8 cellular contexts compared by ENCODE assay signal in genomic region chr17:50148226-50149098, GRCh38. TPM values are rescaled to one million over a fixed set of nuclear protein-coding genes. Genes with fewer than 3 reads are reported as not detected.
DNase-seq lines count a peak whose midpoint lies in the region; ATAC-seq and TF ChIP-seq lines count a peak whose summit lies in the region.

No MANE protein-coding gene starts in this region.

- WGBS in IMR-90 (ENCODE audit: extremely low coverage in 2 of 2, insufficient read length in 1 of 2), 2 experiments: no CpG with 5 or more reads among the region's 27 CpGs
- 0 to 5% methylated on average over 12 to 25 of the region's 27 CpGs for WGBS in body of pancreas, 2 donors

- H2AFZ ChIP-seq in IMR-90 (replicated peaks; ENCODE audit: low read length, poor library complexity): peak overlapping the region; percentile 15

- TF ChIP-seq POLR2A in IMR-90 (IDR thresholded peaks at IDR 0.05; ENCODE audit: low read depth, low read length) (no peak), body of pancreas (IDR thresholded peaks at IDR 0.05) (peak in 1 of 3 donors; percentile 8)

- H3K27ac ChIP-seq in IMR-90 (ENCODE audit: insufficient read depth, low read length) (peak overlapping the region; percentile 64), body of pancreas (peak overlapping the region; percentile 73 to 86 (median 82))

- H3K4me1 ChIP-seq in IMR-90 (ENCODE audit: control insufficient read depth, insufficient read depth, low read length) (peaks cover 27% of the 10 kb centered on the region), body of pancreas (peaks cover 54% of the 10 kb centered on the region)

- no peak overlapping the region for H2BK20ac ChIP-seq in IMR-90 (ENCODE audit: low read depth, low read length)

- H3K4me2 ChIP-seq in IMR-90 (ENCODE audit: low read depth, low read length): peak overlapping the region; percentile 96

- BruUV-seq in IMR-90 (replicated peaks; lab: Mats Ljungman, UMichigan): no TSS peak

- no peaks in the 10 kb centered on the region for H3K9me3 ChIP-seq in IMR-90 (ENCODE audit: control insufficient read depth, insufficient read depth, low read length)
- H3K9me3 ChIP-seq in body of pancreas: no peaks in the 10 kb centered on the region

- no peak overlapping the region for H4K8ac ChIP-seq in IMR-90 (ENCODE audit: low read depth in 2 of 2, low read length in 2 of 2)

- peak overlapping the region; percentile 49 for H2BK5ac ChIP-seq in IMR-90 (ENCODE audit: low read depth, low read length, poor library complexity, severe bottlenecking)

- peaks cover 7% of the 10 kb centered on the region for H3K9me1 ChIP-seq in IMR-90 (ENCODE audit: insufficient read depth, low read length)

- peak overlapping the region; percentile 86 for H3K4me3 ChIP-seq in IMR-90 (ENCODE audit: insufficient read depth, low read depth, low read length)
- H3K4me3 ChIP-seq in body of pancreas: peak overlapping the region; percentile 39 to 67

- CTCF ChIA-PET in IMR-90 (lab: Yijun Ruan, JAX): interaction anchor here (0.5 to 1.8 kb wide), 4 partner anchors 10 to 144 kb away, joined by 3 to 5 read pairs (median 4); no protein-coding TSS in a partner anchor

- H3K9ac ChIP-seq in IMR-90 (ENCODE audit: low read depth, low read length): peak overlapping the region; percentile 77

- POLR2A ChIA-PET in IMR-90 (lab: Charles Lee; ENCODE audit: unreplicated experiment): no interaction called here

- H4K5ac ChIP-seq in IMR-90 (ENCODE audit: low read depth, low read length): no peak overlapping the region

- dilution Hi-C loops in IMR-90 (cut with HindIII; ENCODE audit: low sequenced_read_pairs, unreplicated experiment): no loop called here

- in situ Hi-C loops in IMR-90 (cut with MboI; ENCODE audit: low sequenced_read_pairs): no loop called here

- H3K36me3 ChIP-seq in IMR-90 (ENCODE audit: control insufficient read depth, insufficient read depth, low read length) (peaks cover 19% of the 10 kb centered on the region), body of pancreas (replicated peaks in 1 of 2; ENCODE audit: insufficient read depth in 1 of 2, low read depth in 2 of 2) (peaks cover 0 to 3% of the 10 kb centered on the region in 2 donors)

- peak overlapping the region; percentile 46; the same call in 1 of the 2 replicates for H4K91ac ChIP-seq in IMR-90 (ENCODE audit: insufficient read depth, low read depth, low read length)

- H3K79me1 ChIP-seq in IMR-90 (ENCODE audit: low read depth in 1 of 2, low read length in 2 of 2): peaks cover 9 to 69% of the 10 kb centered on the region in 2 experiments; a peak in 3 of 4 replicates

- H3K14ac ChIP-seq in IMR-90 (replicated peaks; ENCODE audit: low read depth, low read length): peak overlapping the region; percentile 53; the same call in 1 of the 2 replicates

- H2BK15ac ChIP-seq in IMR-90 (ENCODE audit: low read depth, low read length): peak overlapping the region; percentile 30; the same call in 1 of the 3 replicates

- TF ChIP-seq CTCF in AG09319 (IDR thresholded peaks at IDR 0.05; ENCODE audit: low read depth, low read length) (peak; percentile 31), IMR-90 (conservative IDR thresholded peaks at IDR 0.05; ENCODE audit: low read depth, low read length) (peak; percentile 39), body of pancreas (IDR thresholded peaks at IDR 0.05) (peak in 4 of 7 experiments; percentile 14 to 46 (median 28))

- peak overlapping the region; percentile 58 for H3K23ac ChIP-seq in IMR-90 (ENCODE audit: low read depth, low read length)

- 0 out of 2 replicates have a peak, but pooled peaks have one; percentile 17 for TF ChIP-seq RAD21 in IMR-90 (IDR thresholded peaks at IDR 0.05; ENCODE audit: low read length)

- H3K56ac ChIP-seq in IMR-90 (ENCODE audit: extremely low read depth, insufficient read depth, low read length): 0 out of 2 replicates have a peak overlapping the region, but pooled peaks have one; percentile 13

- H3K27me3 ChIP-seq in IMR-90 (ENCODE audit: control insufficient read depth, insufficient read depth, low read length) (no peaks in the 10 kb centered on the region), body of pancreas (no peaks in the 10 kb centered on the region)

- peak overlapping the region; percentile 39; the same call in 1 of the 2 replicates for H2BK120ac ChIP-seq in IMR-90 (ENCODE audit: low read depth, low read length)

- DNase-seq in AG09319 (ENCODE audit: extremely low read depth, low read depth) (no peak), IMR-90 (peak; percentile 39), UCSD-AML1 (lab: John Stamatoyannopoulos, UW; ENCODE audit: unreplicated experiment) (peak; percentile 48), body of pancreas (peak; percentile 68 to 82 (median 72)), iPS-NIHi7 (ENCODE audit: extremely low spot score) (peak; percentile 72), NCI-H187 treated with DMSO at 0.1 percent for 48 hours (lab: John Stamatoyannopoulos, UW) (no peak)
- peak; percentile 59 to 64 (median 64) for DNase-seq in stimulated activated CD4-positive, alpha-beta T cell treated with anti-CD3 and anti-CD28 coated beads, Interleukin-12 subunit alpha, Interleukin-12 subunit beta, amount 100 ng/mL, for 48 hours (ENCODE audit: low read depth in 2 of 3, low spot score in 1 of 3)

- H3K4ac ChIP-seq in IMR-90 (ENCODE audit: low read depth, low read length): peak overlapping the region; percentile 45

- intact Hi-C loops in IMR-90 (cut with micrococcal nuclease) (loop anchor here (2.0 kb wide), 1 partner anchor 54 kb away; the partner anchor contains the start of gene PDK2), body of pancreas (cut with DNase I) (no loop called here)

- ATAC-seq in GM19463 (IDR thresholded peaks at IDR 0.05; ENCODE audit: unreplicated experiment): peak; percentile 43
- ATAC-seq in IMR-90 (ENCODE audit: low read depth): peak; percentile 10
- peak; percentile 17 for ATAC-seq in body of pancreas

- H2AK9ac ChIP-seq in IMR-90 (replicated peaks; ENCODE audit: low read depth, low read length, poor library complexity): peak overlapping the region; percentile 91

- H3K18ac ChIP-seq in IMR-90 (ENCODE audit: low read depth, low read length): no peak overlapping the region

- peak overlapping the region; percentile 65 for H2AK5ac ChIP-seq in IMR-90 (ENCODE audit: low read depth, low read length)

- peaks cover 56% of the 10 kb centered on the region for H4K20me1 ChIP-seq in IMR-90 (ENCODE audit: insufficient read depth, low read length)

TF ChIP-seq in IMR-90, 13 proteins besides CTCF, POLR2A, EP300 and RAD21 (continues in another document):
- TF ChIP-seq, protein P1, sequence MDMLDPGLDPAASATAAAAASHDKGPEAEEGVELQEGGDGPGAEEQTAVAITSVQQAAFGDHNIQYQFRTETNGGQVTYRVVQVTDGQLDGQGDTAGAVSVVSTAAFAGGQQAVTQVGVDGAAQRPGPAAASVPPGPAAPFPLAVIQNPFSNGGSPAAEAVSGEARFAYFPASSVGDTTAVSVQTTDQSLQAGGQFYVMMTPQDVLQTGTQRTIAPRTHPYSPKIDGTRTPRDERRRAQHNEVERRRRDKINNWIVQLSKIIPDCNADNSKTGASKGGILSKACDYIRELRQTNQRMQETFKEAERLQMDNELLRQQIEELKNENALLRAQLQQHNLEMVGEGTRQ (IDR thresholded peaks at IDR 0.05; ENCODE audit: low read depth, low read length): peak; percentile 48
- TF ChIP-seq RCOR1 (IDR thresholded peaks at IDR 0.05; ENCODE audit: insufficient replicate concordance, low read length) (no peak), FOS (IDR thresholded peaks at IDR 0.05; ENCODE audit: low read depth, low read length) (no peak), CEBPB (IDR thresholded peaks at IDR 0.05; ENCODE audit: low read depth, low read length) (no peak), MXI1 (IDR thresholded peaks at IDR 0.05; ENCODE audit: borderline replicate concordance, low read depth, low read length) (peak; percentile 42; the same call in 1 of the 2 replicates), RFX5 (IDR thresholded peaks at IDR 0.05; ENCODE audit: low read depth, low read length) (no peak), ELK1 (IDR thresholded peaks at IDR 0.05; ENCODE audit: borderline replicate concordance, low read depth, low read length) (no peak), NFE2L2 (IDR thresholded peaks at IDR 0.05; ENCODE audit: low read depth, low read length) (no peak)

RNA-seq across cellular contexts. Expression of gene PPP1R9B, which starts 2.0 kb away (rescaled TPM):
- 28.0 and 38.6 TPM in 2 replicates for total RNA-seq in IMR-90 (2012; rRNA removed)
- 23.0 and 25.8 TPM in 2 replicates for polyA plus RNA-seq in IMR-90 (2012; rRNA removed)
- 16.2 and 19.3 TPM in 2 replicates for polyA plus RNA-seq in IMR-90 (2012; cell fraction: cytosol; rRNA removed)
- 42.2 and 55.1 TPM in 2 replicates for polyA plus RNA-seq in IMR-90 (2012; cell fraction: nucleus; rRNA removed; ENCODE audit: low replicate concordance)
- total RNA-seq in body of pancreas: 10 to 100 TPM; 20.0 to 31.0 TPM

RNA-seq across cellular contexts. Expression of gene SGCA, which starts 17.3 kb away (rescaled TPM):
- total RNA-seq in IMR-90 (2012; rRNA removed) (not detected in 2 replicates), body of pancreas (1 to 10 TPM in 1 of 2 donors, not detected in 1; 1.3 TPM)
- 0.19 and 0.55 TPM in 2 replicates for polyA plus RNA-seq in IMR-90 (2012; rRNA removed)
- polyA plus RNA-seq in IMR-90 (2012; cell fraction: cytosol; rRNA removed): 0.36 and 0.43 TPM in 2 replicates
- 0.34 TPM in 1 of 2 replicates, not detected in the other for polyA plus RNA-seq in IMR-90 (2012; cell fraction: nucleus; rRNA removed; ENCODE audit: low replicate concordance)

RNA-seq across cellular contexts. Expression of gene SAMD14, which starts 18.5 kb away (rescaled TPM):
- 1.4 TPM in 2 replicates for total RNA-seq in IMR-90 (2012; rRNA removed)
- 6.2 and 6.7 TPM in 2 replicates for polyA plus RNA-seq in IMR-90 (2012; rRNA removed)
- 2.7 and 5.4 TPM in 2 replicates for polyA plus RNA-seq in IMR-90 (2012; cell fraction: cytosol; rRNA removed)
- 20.9 and 34.4 TPM in 2 replicates for polyA plus RNA-seq in IMR-90 (2012; cell fraction: nucleus; rRNA removed; ENCODE audit: low replicate concordance)
- not detected for total RNA-seq in body of pancreas

RNA-seq across cellular contexts. Expression of gene COL1A1, which starts 53.0 kb away (rescaled TPM):
- 1,825 and 2,180 TPM in 2 replicates for total RNA-seq in IMR-90 (2012; rRNA removed)
- 4,117 and 4,350 TPM in 2 replicates for polyA plus RNA-seq in IMR-90 (2012; rRNA removed)
- 6,648 and 7,973 TPM in 2 replicates for polyA plus RNA-seq in IMR-90 (2012; cell fraction: cytosol; rRNA removed)
- polyA plus RNA-seq in IMR-90 (2012; cell fraction: nucleus; rRNA removed; ENCODE audit: low replicate concordance): 7,018 and 18,611 TPM in 2 replicates
- total RNA-seq in body of pancreas: 10 to 100 TPM; 11.2 to 62.3 TPM

RNA-seq across cellular contexts. Expression of gene PDK2, which starts 53.3 kb away (rescaled TPM):
- total RNA-seq in IMR-90 (2012; rRNA removed) (26.7 and 38.0 TPM in 2 replicates), body of pancreas (100 to 1,000 TPM in 1 of 2 donors, 10 to 100 TPM in 1; 27.0 to 119 TPM)
- polyA plus RNA-seq in IMR-90 (2012; rRNA removed): 104 and 113 TPM in 2 replicates
- 45.0 and 131 TPM in 2 replicates for polyA plus RNA-seq in IMR-90 (2012; cell fraction: cytosol; rRNA removed)
- polyA plus RNA-seq in IMR-90 (2012; cell fraction: nucleus; rRNA removed; ENCODE audit: low replicate concordance): 71.2 and 130 TPM in 2 replicates

Comparison
In these comparisons a context has a peak if more than half of its experiments do, and no peak if none do; other contexts are left out.
1. DNase-seq: peak in IMR-90 (single experiment), UCSD-AML1 (single experiment), body of pancreas (4 of 4), iPS-NIHi7 (single experiment) and stimulated activated CD4-positive, alpha-beta T cell treated with anti-CD3 and anti-CD28 coated beads, Interleukin-12 subunit alpha, Interleukin-12 subunit beta, amount 100 ng/mL, for 48 hours (3 of 3); none in AG09319 (single experiment) and NCI-H187 treated with DMSO at 0.1 percent for 48 hours (single experiment).
2. Peak in every context shown above with its lines, with median percentiles within 50 percentile points of each other: CTCF ChIP-seq and ATAC-seq.